ENCODE assay signal across 10 cellular contexts in genomic region chr2:124602759-124603158, GRCh38.
"Had no signal": no experiment of that assay in that cellular context is flagged by ENCODE, and none has a peak within 500 bp of the region (broad histone marks: within the 10 kb centered on the region; RNA-seq: fewer than 3 reads in every experiment).

No MANE protein-coding gene starts in this region.

- H2AFZ ChIP-seq: GM23248, GM23338 had no signal

- H3K4me1 ChIP-seq: HAP-1 had no signal

- FAIRE-seq: H54 had no signal

- H3K9ac ChIP-seq: GM23248 had no signal

- H3K27ac ChIP-seq: GM23248 had no signal

- DNase-seq: GM23248, GOT3, H7, H9, HCEC 1CT, HFFc6 had no signal

- ATAC-seq: GM23338, HCT116 had no signal

- H3K9me3 ChIP-seq: HAP-1 had no signal

- H3K36me3 ChIP-seq: HAP-1 had no signal

- H3K4me3 ChIP-seq: GM23248, GM23338, HAP-1 had no signal

- H3K4me2 ChIP-seq: GM23338 had no signal
